Comparison of ENCODE assay signal across 1 cellular context in genomic region chr10:64091889-64092288, GRCh38.
TF ChIP-seq lines count a peak whose summit lies in the region.

No MANE protein-coding gene starts in this region.

TF ChIP-seq in SK-N-SH treated with all-trans-retinoic acid at 6 μM for 48 hours, 23 proteins besides CTCF, POLR2A, EP300 and RAD21 (continued from another document):
- no peak for TF ChIP-seq PATZ1 (CRISPR knock-in tag; IDR thresholded peaks at IDR 0.05; ENCODE audit: borderline replicate concordance)
- TF ChIP-seq BACH2 (CRISPR knock-in tag; IDR thresholded peaks at IDR 0.05; ENCODE audit: borderline replicate concordance), result no peak
- TF ChIP-seq CSDC2 (CRISPR knock-in tag; IDR thresholded peaks at IDR 0.05), result no peak
TF ChIP-seq in SK-N-SH treated with all-trans-retinoic acid at 6 μM for 48 hours: peak in this region for 0.
